In genomic region chr1:106889504-106890027, GRCh38 we compare ENCODE assay signal across 35 cellular contexts.
"Had no signal": no experiment of that assay in that cellular context is flagged by ENCODE, and none has a peak within 500 bp of the region (broad histone marks: within the 10 kb centered on the region; RNA-seq: fewer than 3 reads in every experiment).

No MANE protein-coding gene starts in this region.

- H3K4me2 ChIP-seq: KMS-11 had no signal

- ATAC-seq: activated CD4-positive, alpha-beta T cell treated with anti-CD3 and anti-CD28 coated beads for 36 hours; activated CD4-positive, CD25-positive, alpha-beta regulatory T cell treated with anti-CD3 and anti-CD28 coated beads, Interleukin-2, amount 50 U/mL, for 24 hours; activated naive CD8-positive, alpha-beta T cell treated with anti-CD3 and anti-CD28 coated beads, Interleukin-2, amount 50 U/mL, for 24 hours; activated T-cell treated with anti-CD3 and anti-CD28 coated beads, Interleukin-2, amount 50 U/mL, for 4 hours; Panc1 had no signal

- H3K4me1 ChIP-seq: SJCRH30 had no signal

- H3K36me3 ChIP-seq: SJCRH30 had no signal

- DNase-seq: activated CD4-positive, alpha-beta memory T cell treated with anti-CD3 and anti-CD28 coated beads for 36 hours; activated CD4-positive, alpha-beta T cell treated with anti-CD3 and anti-CD28 coated beads for 36 hours; activated CD4-positive, alpha-beta T cell treated with anti-CD3 and anti-CD28 coated beads, Interleukin-2, amount 50 U/mL, for 1 hour; activated CD8-positive, alpha-beta memory T cell treated with anti-CD3 and anti-CD28 coated beads, Interleukin-2, amount 50 U/mL, for 4 hours; activated naive CD4-positive, alpha-beta T cell treated with anti-CD3 and anti-CD28 coated beads, Interleukin-2, amount 10 ng/mL, durations not matched to agents 7 days and 5 days; activated naive CD8-positive, alpha-beta T cell treated with anti-CD3 and anti-CD28 coated beads, Interleukin-2, amount 50 U/mL, for 24 hours; activated T-cell treated with anti-CD3 and anti-CD28 coated beads for 4 hours; activated T-cell treated with anti-CD3 and anti-CD28 coated beads, Interleukin-2, amount 50 U/mL, for 4 hours; anterior cingulate cortex; caudate nucleus; cerebellar nuclear complex; MM.1S; NCI-H1092 treated with DMSO at 0.1 percent for 48 hours; NCI-H1417; NCI-H146; NCI-H187; NCI-H2029 treated with DMSO at 0.1 percent for 48 hours; NCI-H226; NCI-H446 treated with DMSO at 0.1 percent for 48 hours; NCI-H524; NCI-H69; NK-92 treated with Interleukin-12 subunit alpha and Interleukin-12 subunit beta, amount 100 ng/mL, for 24 hours; SHP77; SJCRH30; SW 1271; T-helper 1 cell; T-helper 2 cell; T-helper 9 cell had no signal

- H3K4me3 ChIP-seq: SJCRH30 had no signal

- H3K9me3 ChIP-seq: SJCRH30 had no signal

- H3K4me3 Mint-ChIP-seq: activated CD4-positive, alpha-beta memory T cell treated with anti-CD3 and anti-CD28 coated beads for 36 hours; activated CD4-positive, alpha-beta T cell treated with anti-CD3 and anti-CD28 coated beads for 36 hours; activated naive CD4-positive, alpha-beta T cell treated with anti-CD3 and anti-CD28 coated beads, Interleukin-2, amount 10 ng/mL, durations not matched to agents 7 days and 5 days; activated naive CD8-positive, alpha-beta T cell; activated naive CD8-positive, alpha-beta T cell treated with anti-CD3 and anti-CD28 coated beads, Interleukin-2, amount 50 U/mL, for 24 hours; activated T-cell treated with anti-CD3 and anti-CD28 coated beads, Interleukin-2, amount 50 U/mL, for 4 hours; activated T-helper 1 cell treated with anti-CD3 and anti-CD28 coated beads, Interleukin-12 subunit alpha, Interleukin-12 subunit beta, Interleukin-2, Interleukin-4 antibody, amounts not matched to agents 30 ng/mL and 10 ng/mL and 1 ng/mL, durations not matched to agents 14 hours and 24 hours and 36 hours; brain; WTC11 had no signal

- H3K36me3 Mint-ChIP-seq: activated CD4-positive, alpha-beta memory T cell treated with anti-CD3 and anti-CD28 coated beads for 36 hours; activated naive CD4-positive, alpha-beta T cell treated with anti-CD3 and anti-CD28 coated beads, Interleukin-2, amount 10 ng/mL, durations not matched to agents 7 days and 5 days; activated naive CD8-positive, alpha-beta T cell; brain; WTC11 had no signal

- H3K9me3 Mint-ChIP-seq: activated CD4-positive, alpha-beta memory T cell treated with anti-CD3 and anti-CD28 coated beads for 36 hours; activated naive CD4-positive, alpha-beta T cell treated with anti-CD3 and anti-CD28 coated beads, Interleukin-2, amount 10 ng/mL, durations not matched to agents 7 days and 5 days; activated naive CD8-positive, alpha-beta T cell treated with anti-CD3 and anti-CD28 coated beads, Interleukin-2, amount 50 U/mL, for 24 hours; activated T-helper 1 cell treated with anti-CD3 and anti-CD28 coated beads, Interleukin-12 subunit alpha, Interleukin-12 subunit beta, Interleukin-2, Interleukin-4 antibody, amounts not matched to agents 30 ng/mL and 10 ng/mL and 1 ng/mL, durations not matched to agents 14 hours and 24 hours and 36 hours; WTC11 had no signal

- H3K27me3 Mint-ChIP-seq: activated CD4-positive, alpha-beta T cell treated with anti-CD3 and anti-CD28 coated beads for 36 hours; activated naive CD4-positive, alpha-beta T cell treated with anti-CD3 and anti-CD28 coated beads, Interleukin-2, amount 10 ng/mL, durations not matched to agents 7 days and 5 days; activated naive CD8-positive, alpha-beta T cell; activated naive CD8-positive, alpha-beta T cell treated with anti-CD3 and anti-CD28 coated beads, Interleukin-2, amount 50 U/mL, for 24 hours had no signal

- H3K4me1 Mint-ChIP-seq: activated CD4-positive, alpha-beta T cell treated with anti-CD3 and anti-CD28 coated beads for 36 hours; activated naive CD4-positive, alpha-beta T cell treated with anti-CD3 and anti-CD28 coated beads, Interleukin-2, amount 10 ng/mL, durations not matched to agents 7 days and 5 days; activated naive CD8-positive, alpha-beta T cell treated with anti-CD3 and anti-CD28 coated beads, Interleukin-2, amount 50 U/mL, for 24 hours; WTC11 had no signal

- H3K27ac ChIP-seq: KMS-11, SJCRH30 had no signal

- H3K9ac ChIP-seq: KMS-11 had no signal

- H3K27ac Mint-ChIP-seq: activated CD4-positive, alpha-beta memory T cell treated with anti-CD3 and anti-CD28 coated beads for 36 hours; activated CD4-positive, alpha-beta T cell treated with anti-CD3 and anti-CD28 coated beads for 36 hours; activated naive CD4-positive, alpha-beta T cell treated with anti-CD3 and anti-CD28 coated beads, Interleukin-2, amount 10 ng/mL, durations not matched to agents 7 days and 5 days; activated naive CD8-positive, alpha-beta T cell; activated naive CD8-positive, alpha-beta T cell treated with anti-CD3 and anti-CD28 coated beads, Interleukin-2, amount 50 U/mL, for 24 hours; activated T-helper 1 cell treated with anti-CD3 and anti-CD28 coated beads, Interleukin-12 subunit alpha, Interleukin-12 subunit beta, Interleukin-2, Interleukin-4 antibody, amounts not matched to agents 30 ng/mL and 10 ng/mL and 1 ng/mL, durations not matched to agents 14 hours and 24 hours and 36 hours; brain; WTC11 had no signal
